Comparison of ENCODE assay signal across 11 cellular contexts in the genomic region with DNA sequence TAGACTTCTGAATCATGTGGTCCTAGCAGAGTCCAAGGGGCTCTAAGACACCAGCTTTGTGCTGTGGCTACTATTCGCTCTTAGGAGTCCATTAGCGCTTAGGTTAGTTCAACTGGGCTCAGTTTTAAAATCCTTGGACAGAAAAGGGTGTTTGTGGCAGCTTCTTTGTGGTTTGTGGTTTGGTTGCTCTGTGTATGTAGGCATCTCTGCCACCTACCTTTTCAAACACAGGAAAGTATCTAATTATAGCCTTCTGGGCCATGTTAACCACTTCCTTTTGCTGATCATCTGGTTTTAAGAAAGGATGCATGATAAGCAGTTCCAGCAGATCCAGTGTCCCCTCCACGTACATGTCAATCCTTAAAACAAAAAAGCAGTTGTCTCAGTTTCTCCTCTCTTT. TPM values are rescaled to one million over a fixed set of nuclear protein-coding genes. Genes with fewer than 3 reads are reported as not detected.
A peak's percentile ranks its signal among the peaks of the same experiment; 100 is the strongest.
DNase-seq lines count a peak whose midpoint lies in the region; ATAC-seq and TF ChIP-seq lines count a peak whose summit lies in the region.
"Had no signal": no experiment of that assay in that cellular context is flagged by ENCODE, and none has a peak within 500 bp of the region (broad histone marks: within the 10 kb centered on the region; RNA-seq: fewer than 3 reads in every experiment).

No MANE protein-coding gene starts in this region.

- no peaks in the 10 kb centered on the region for H3K9me3 ChIP-seq in MM.1S (replicated peaks; ENCODE audit: insufficient read depth, low read length)
- no peaks in the 10 kb centered on the region for H3K9me3 ChIP-seq in esophagus muscularis mucosa
- H3K9me3 ChIP-seq in gastroesophageal sphincter, result no peaks in the 10 kb centered on the region

- H3K4me3 ChIP-seq in MM.1S (ENCODE audit: low read length) (peak overlapping the region; percentile 10; the same call in 1 of the 2 replicates), choroid plexus epithelial cell (ENCODE audit: low read depth, low read length) (no peak overlapping the region), esophagus muscularis mucosa (no peak overlapping the region), gastroesophageal sphincter (no peak overlapping the region)

- TF ChIP-seq CTCF in MM.1S (IDR thresholded peaks at IDR 0.05; ENCODE audit: low read length) (no peak), choroid plexus epithelial cell (conservative IDR thresholded peaks at IDR 0.05; ENCODE audit: low read depth, low read length) (no peak), esophagus muscularis mucosa (IDR thresholded peaks at IDR 0.05) (no peak), gastroesophageal sphincter (IDR thresholded peaks at IDR 0.05) (no peak)

- H3K36me3 ChIP-seq in MM.1S (replicated peaks; ENCODE audit: insufficient read depth, low read length) (no peaks in the 10 kb centered on the region), esophagus muscularis mucosa (peaks cover 8 to 54% (median 37%) of the 10 kb centered on the region in 4 donors), gastroesophageal sphincter (peaks cover 3 to 63% of the 10 kb centered on the region in 2 donors)

- no peaks in the 10 kb centered on the region for H3K27me3 ChIP-seq in MM.1S (replicated peaks; ENCODE audit: insufficient read depth, low read length)
- no peaks in the 10 kb centered on the region for H3K27me3 ChIP-seq in esophagus muscularis mucosa
- H3K27me3 ChIP-seq in gastroesophageal sphincter, result no peaks in the 10 kb centered on the region

- peaks cover 40% of the 10 kb centered on the region for H3K4me1 ChIP-seq in MM.1S (ENCODE audit: low read length)
- H3K4me1 ChIP-seq in esophagus muscularis mucosa, result no peaks in the 10 kb centered on the region
- H3K4me1 ChIP-seq in gastroesophageal sphincter, result no peaks in the 10 kb centered on the region
- H3K4me1 ChIP-seq: parathyroid adenoma had no signal

- no peaks in the 10 kb centered on the region for H4K20me1 ChIP-seq in MM.1S (ENCODE audit: insufficient read depth, low read length)

- H3K27ac ChIP-seq in MM.1S (ENCODE audit: low read length), result peak overlapping the region; percentile 79; the same call in 1 of the 2 replicates
- H3K27ac ChIP-seq in esophagus muscularis mucosa (replicated peaks in 1 of 4), result no peak overlapping the region
- H3K27ac ChIP-seq in gastroesophageal sphincter, result no peak overlapping the region
- H3K27ac ChIP-seq: parathyroid adenoma had no signal

- no peaks in the 10 kb centered on the region for H3K79me2 ChIP-seq in MM.1S (ENCODE audit: low read length)

- peak; percentile 52 for DNase-seq in GF-D8 (lab: John Stamatoyannopoulos, UW)
- peak; percentile 95 for DNase-seq in MM.1S
- peak; percentile 3 for DNase-seq in choroid plexus epithelial cell (ENCODE audit: low read depth)
- no peak for DNase-seq in NCI-H446 treated with DMSO at 0.1 percent for 48 hours (lab: John Stamatoyannopoulos, UW)
- DNase-seq in esophagus muscularis mucosa (ENCODE audit: extremely low spot score), result no peak
- no peak for DNase-seq in mucosa of gallbladder (ENCODE audit: low spot score)
- DNase-seq: amniotic stem cell had no signal

- ATAC-seq in GM21619 (IDR thresholded peaks at IDR 0.05; ENCODE audit: unreplicated experiment), result peak; percentile 79
- no peak for ATAC-seq in gastroesophageal sphincter
- ATAC-seq: HCT116 had no signal

- intact Hi-C loops in esophagus muscularis mucosa (cut with DNase I), result no loop called here

- TF ChIP-seq EP300 in esophagus muscularis mucosa (IDR thresholded peaks at IDR 0.05), result no peak
- TF ChIP-seq EP300 in gastroesophageal sphincter (IDR thresholded peaks at IDR 0.05), result no peak

- no peaks in the 10 kb centered on the region for H3K9me2 ChIP-seq in MM.1S (replicated peaks; ENCODE audit: insufficient read depth, low read length)

- peak overlapping the region; percentile 29; the same call in 1 of the 2 replicates for H3K9ac ChIP-seq in MM.1S (ENCODE audit: low read length)
- H3K9ac ChIP-seq: parathyroid adenoma had no signal

- peak overlapping the region; percentile 80 for H3K4me2 ChIP-seq in MM.1S (ENCODE audit: low read depth, low read length)

- H3F3A ChIP-seq in MM.1S (ENCODE audit: insufficient read depth, low read length), result peaks cover 21% of the 10 kb centered on the region

- WGBS in esophagus muscularis mucosa, result 66% methylated on average over 3 of the region's 3 CpGs
- 80 to 100% methylated on average over 1 to 3 of the region's 3 CpGs for WGBS in gastroesophageal sphincter (ENCODE audit: low coverage in 1 of 2), 2 donors

- no peak overlapping the region for H2AFZ ChIP-seq in MM.1S (ENCODE audit: low read length)
- H2AFZ ChIP-seq: parathyroid adenoma had no signal

- TF ChIP-seq POLR2A in esophagus muscularis mucosa (IDR thresholded peaks at IDR 0.05; ENCODE audit: low read depth), result no peak
- TF ChIP-seq POLR2A in gastroesophageal sphincter (IDR thresholded peaks at IDR 0.05), result no peak

RNA-seq across cellular contexts. Expression of gene GSTA4, which starts 10.8 kb away (rescaled TPM):
- total RNA-seq in esophagus muscularis mucosa, result 10 to 100 TPM; 16.6 to 23.2 (median 17.7) TPM
- total RNA-seq in gastroesophageal sphincter, result 10 to 100 TPM; 19.3 to 40.4 (median 26.9) TPM
- total RNA-seq in mucosa of gallbladder, result 19.9 TPM

Comparison
In these comparisons a context has a peak if more than half of its experiments do, and no peak if none do; other contexts are left out.
1. DNase-seq: peak in GF-D8 (single experiment), MM.1S (single experiment) and choroid plexus epithelial cell (single experiment); none in NCI-H446 treated with DMSO at 0.1 percent for 48 hours (single experiment), esophagus muscularis mucosa (single experiment) and mucosa of gallbladder (single experiment).